ENCODE assay signal across 13 cellular contexts in the genomic region with DNA sequence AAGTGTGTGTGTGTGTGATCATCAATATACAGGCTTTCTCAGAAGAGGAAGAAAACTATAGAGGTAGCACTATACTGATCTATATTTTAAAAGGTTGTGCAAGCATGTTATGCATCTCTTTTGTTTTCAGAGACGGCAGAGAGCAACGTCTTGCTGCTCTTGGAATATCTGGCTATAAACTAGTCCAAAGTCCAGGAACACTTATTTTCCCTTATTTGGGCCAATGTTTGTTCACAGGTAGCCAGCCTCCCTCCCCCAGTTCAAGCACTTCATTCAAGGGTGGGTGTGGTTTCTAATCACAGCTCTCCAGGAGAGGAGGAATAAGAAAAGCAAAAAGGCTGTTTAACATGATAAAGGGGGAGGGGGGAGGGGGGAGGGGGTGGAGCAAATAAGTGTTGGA. TPM values are rescaled to one million over a fixed set of nuclear protein-coding genes. Genes with fewer than 3 reads are reported as not detected.
A peak's percentile ranks its signal among the peaks of the same experiment; 100 is the strongest.
DNase-seq lines count a peak whose midpoint lies in the region; ATAC-seq and TF ChIP-seq lines count a peak whose summit lies in the region.
"Had no signal": no experiment of that assay in that cellular context is flagged by ENCODE, and none has a peak within 500 bp of the region (broad histone marks: within the 10 kb centered on the region; RNA-seq: fewer than 3 reads in every experiment).

No MANE protein-coding gene starts in this region.

- H3K4me1 Mint-ChIP-seq in MCF 10A (ENCODE audit: insufficient read depth, unreplicated experiment) = peaks cover 8% of the 10 kb centered on the region

- H3K4me3 ChIP-seq in HUES6 (ENCODE audit: low read depth, low read length) (peak overlapping the region; percentile 56), SK-N-MC (peak overlapping the region; percentile 68), liver (ENCODE audit: low read depth in 1 of 3, low read length in 3 of 3) (peak overlapping the region in 1 of 3 donors; percentile 92), vagina (no peak overlapping the region)

- ATAC-seq in GM18861 (IDR thresholded peaks at IDR 0.05; ENCODE audit: unreplicated experiment) = no peak

- peaks cover 63% of the 10 kb centered on the region for H3K4me1 ChIP-seq in HUES6 (ENCODE audit: control insufficient read depth, insufficient read depth, low read length)
- peaks cover 3 to 61% (median 44%) of the 10 kb centered on the region in 4 donors for H3K4me1 ChIP-seq in liver (ENCODE audit: control insufficient read depth in 4 of 4, insufficient read depth in 4 of 4, low read length in 3 of 4)
- H3K4me1 ChIP-seq in vagina = peaks cover 23% of the 10 kb centered on the region

- peak overlapping the region; percentile 95 for H3K27ac ChIP-seq in 22Rv1
- peak overlapping the region; percentile 71; the same call in 1 of the 2 replicates for H3K27ac ChIP-seq in HUES6 (ENCODE audit: low read depth, low read length)
- H3K27ac ChIP-seq in SK-N-MC = peak overlapping the region; percentile 75
- peak overlapping the region; percentile 16 to 41 for H3K27ac ChIP-seq in liver (ENCODE audit: low read depth in 1 of 2, low read length in 2 of 2)
- H3K27ac ChIP-seq in vagina = no peak overlapping the region

- no peak overlapping the region for H3K4me3 Mint-ChIP-seq in MCF 10A (ENCODE audit: unreplicated experiment)

- TF ChIP-seq POLR2A in vagina (IDR thresholded peaks at IDR 0.05) = no peak

- H3K36me3 ChIP-seq in HUES6 (ENCODE audit: control insufficient read depth, insufficient read depth, low read length) (peaks cover 66% of the 10 kb centered on the region), SK-N-MC (ENCODE audit: insufficient read depth, low read length) (peaks cover 6% of the 10 kb centered on the region; the same call in 1 of the 2 replicates), liver (ENCODE audit: control insufficient read depth in 4 of 4, insufficient read depth in 3 of 4, low read depth in 1 of 4, low read length in 3 of 4) (peaks cover under 1 to 12% (median 3%) of the 10 kb centered on the region in 4 donors), vagina (no peaks in the 10 kb centered on the region)

- H3K9ac ChIP-seq in HUES6 (ENCODE audit: low read length) = peak overlapping the region; percentile 58
- peak overlapping the region; percentile 32 for H3K9ac ChIP-seq in SK-N-MC (ENCODE audit: insufficient read length)
- no peak overlapping the region for H3K9ac ChIP-seq in liver (ENCODE audit: low read depth in 1 of 2, low read length in 2 of 2)

- 34% methylated on average over 2 of the region's 2 CpGs for WGBS in liver

- no peaks in the 10 kb centered on the region for H3K9me3 Mint-ChIP-seq in MCF 10A (ENCODE audit: unreplicated experiment)

- TF ChIP-seq RAD21 in liver (IDR thresholded peaks at IDR 0.05) = peak; percentile 36 to 51

- no peaks in the 10 kb centered on the region for H3K27me3 Mint-ChIP-seq in MCF 10A (ENCODE audit: insufficient read depth, unreplicated experiment)

- H3K27me3 ChIP-seq in HUES6 (ENCODE audit: control insufficient read depth, insufficient read depth, low read length) = peaks cover 33% of the 10 kb centered on the region; the same call in 1 of the 2 replicates
- H3K27me3 ChIP-seq in liver (ENCODE audit: control insufficient read depth in 4 of 4, insufficient read depth in 4 of 4, low read length in 3 of 4) = no peaks in the 10 kb centered on the region
- H3K27me3 ChIP-seq in vagina = no peaks in the 10 kb centered on the region

- H3K27ac Mint-ChIP-seq in MCF 10A (ENCODE audit: low read depth, unreplicated experiment) = no peak overlapping the region

- BruUV-seq in MCF 10A (replicated peaks; lab: Mats Ljungman, UMichigan) = no TSS peak

- TF ChIP-seq CTCF in 22Rv1 (IDR thresholded peaks at IDR 0.05) (no peak), liver (IDR thresholded peaks at IDR 0.05; ENCODE audit: low read depth, low read length, missing input control) (no peak), MCF 10A (IDR thresholded peaks at IDR 0.05; ENCODE audit: unreplicated experiment) (no peak), vagina (IDR thresholded peaks at IDR 0.05) (no peak)

- H3K36me3 Mint-ChIP-seq in MCF 10A (ENCODE audit: insufficient read depth, unreplicated experiment) = peaks cover 5% of the 10 kb centered on the region

- intact Hi-C loops in MCF 10A (cut with micrococcal nuclease) = loop anchor here (10.0 kb wide), 1 partner anchor 79 kb away; no protein-coding TSS in a partner anchor
- intact Hi-C loops in vagina (cut with DNase I) = loop anchor here (10.0 kb wide), 1 partner anchor 141 kb away; the partner anchor contains the start of gene METTL21A

- H3K9me3 ChIP-seq in HUES6 (ENCODE audit: control insufficient read depth, insufficient read depth, low read depth, low read length) (no peaks in the 10 kb centered on the region), SK-N-MC (ENCODE audit: low read depth, low read length) (no peaks in the 10 kb centered on the region), liver (ENCODE audit: control insufficient read depth in 4 of 4, low read length in 3 of 4) (no peaks in the 10 kb centered on the region), vagina (no peaks in the 10 kb centered on the region)

- CTCF ChIA-PET in MCF 10A (lab: Yijun Ruan, JAX) = interaction anchor here (0.6 to 2.5 kb wide), 3 partner anchors 20 to 275 kb away, joined by 4 to 15 read pairs (median 12); no protein-coding TSS in a partner anchor

- no peak for DNase-seq in SK-N-MC (ENCODE audit: low read depth, low spot score)
- no peak for DNase-seq in GDM1 (lab: John Stamatoyannopoulos, UW)
- DNase-seq in MCF 10A (ENCODE audit: unreplicated experiment) = no peak
- no peak for DNase-seq in vagina (ENCODE audit: extremely low spot score in 2 of 2)
- DNase-seq: activated CD4-positive, alpha-beta T cell treated with anti-CD3 and anti-CD28 coated beads for 4 hours; activated effector memory CD4-positive, alpha-beta T cell treated with anti-CD3 and anti-CD28 coated beads, Interleukin-2, amount 50 U/mL, for 16 hours; IMR-90; NCI-H524; stimulated activated CD4-positive, alpha-beta T cell treated with anti-CD3 and anti-CD28 coated beads, Interleukin-2, amount 100 ng/mL, for 48 hours had no signal

- POLR2A ChIA-PET in MCF 10A (lab: Yijun Ruan, JAX) = interaction anchor here (1.2 kb wide), 1 partner anchor 259 kb away, joined by 4 read pairs; the partner anchor contains the start of gene PLEKHM3

TF ChIP-seq in liver, 16 proteins besides CTCF, POLR2A, EP300 and RAD21 (continues in another document):
- TF ChIP-seq YY1 (IDR thresholded peaks at IDR 0.05) (no peak), HNF4G (IDR thresholded peaks at IDR 0.05) (peak; percentile 77), GABPA (IDR thresholded peaks at IDR 0.05 in 1 of 2, conservative IDR thresholded peaks at IDR 0.05 in 1 of 2) (no peak), JUND (IDR thresholded peaks at IDR 0.05) (peak in 1 of 2 donors; percentile 41), EGR1 (IDR thresholded peaks at IDR 0.05; ENCODE audit: low read depth in 2 of 2) (no peak), HNF4A (conservative IDR thresholded peaks at IDR 0.05) (peak; percentile 89 to 90), RXRA (IDR thresholded peaks at IDR 0.05) (peak; percentile 43 to 66), FOXA2 (IDR thresholded peaks at IDR 0.05) (peak; percentile 23), TAF1 (conservative IDR thresholded peaks at IDR 0.05) (peak; percentile 24), SP1 (IDR thresholded peaks at IDR 0.05) (peak; percentile 61), MAX (IDR thresholded peaks at IDR 0.05) (no peak), FOXA1 (IDR thresholded peaks at IDR 0.05) (no peak), NR2F2 (IDR thresholded peaks at IDR 0.05) (no peak)
- TF ChIP-seq, protein P1, sequence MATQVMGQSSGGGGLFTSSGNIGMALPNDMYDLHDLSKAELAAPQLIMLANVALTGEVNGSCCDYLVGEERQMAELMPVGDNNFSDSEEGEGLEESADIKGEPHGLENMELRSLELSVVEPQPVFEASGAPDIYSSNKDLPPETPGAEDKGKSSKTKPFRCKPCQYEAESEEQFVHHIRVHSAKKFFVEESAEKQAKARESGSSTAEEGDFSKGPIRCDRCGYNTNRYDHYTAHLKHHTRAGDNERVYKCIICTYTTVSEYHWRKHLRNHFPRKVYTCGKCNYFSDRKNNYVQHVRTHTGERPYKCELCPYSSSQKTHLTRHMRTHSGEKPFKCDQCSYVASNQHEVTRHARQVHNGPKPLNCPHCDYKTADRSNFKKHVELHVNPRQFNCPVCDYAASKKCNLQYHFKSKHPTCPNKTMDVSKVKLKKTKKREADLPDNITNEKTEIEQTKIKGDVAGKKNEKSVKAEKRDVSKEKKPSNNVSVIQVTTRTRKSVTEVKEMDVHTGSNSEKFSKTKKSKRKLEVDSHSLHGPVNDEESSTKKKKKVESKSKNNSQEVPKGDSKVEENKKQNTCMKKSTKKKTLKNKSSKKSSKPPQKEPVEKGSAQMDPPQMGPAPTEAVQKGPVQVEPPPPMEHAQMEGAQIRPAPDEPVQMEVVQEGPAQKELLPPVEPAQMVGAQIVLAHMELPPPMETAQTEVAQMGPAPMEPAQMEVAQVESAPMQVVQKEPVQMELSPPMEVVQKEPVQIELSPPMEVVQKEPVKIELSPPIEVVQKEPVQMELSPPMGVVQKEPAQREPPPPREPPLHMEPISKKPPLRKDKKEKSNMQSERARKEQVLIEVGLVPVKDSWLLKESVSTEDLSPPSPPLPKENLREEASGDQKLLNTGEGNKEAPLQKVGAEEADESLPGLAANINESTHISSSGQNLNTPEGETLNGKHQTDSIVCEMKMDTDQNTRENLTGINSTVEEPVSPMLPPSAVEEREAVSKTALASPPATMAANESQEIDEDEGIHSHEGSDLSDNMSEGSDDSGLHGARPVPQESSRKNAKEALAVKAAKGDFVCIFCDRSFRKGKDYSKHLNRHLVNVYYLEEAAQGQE (IDR thresholded peaks at IDR 0.05) = peak; percentile 28
- TF ChIP-seq, protein P2, sequence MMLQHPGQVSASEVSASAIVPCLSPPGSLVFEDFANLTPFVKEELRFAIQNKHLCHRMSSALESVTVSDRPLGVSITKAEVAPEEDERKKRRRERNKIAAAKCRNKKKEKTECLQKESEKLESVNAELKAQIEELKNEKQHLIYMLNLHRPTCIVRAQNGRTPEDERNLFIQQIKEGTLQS (IDR thresholded peaks at IDR 0.05) = no peak

RNA-seq across cellular contexts. Expression of gene FZD5, which starts 4.2 kb away (rescaled TPM):
- total RNA-seq in liver = 10 to 100 TPM; 31.0 to 31.1 TPM
- 10 to 100 TPM; 14.7 to 23.1 TPM for polyA plus RNA-seq in liver
- total RNA-seq in MCF 10A (2022) = 2.6 and 4.3 TPM in 2 replicates
- total RNA-seq in vagina = 9.3 TPM

RNA-seq across cellular contexts. Expression of gene CCNYL1, which starts 54.1 kb away (rescaled TPM):
- 1 to 10 TPM; 7.6 to 8.8 TPM for total RNA-seq in liver
- polyA plus RNA-seq in liver = 1 to 10 TPM; 5.8 to 9.3 TPM
- total RNA-seq in MCF 10A (2022) = 19.7 and 23.3 TPM in 2 replicates
- total RNA-seq in vagina = 7.1 TPM

Comparison
In these comparisons a context has a peak if more than half of its experiments do, and no peak if none do; other contexts are left out.
1. H3K4me3 ChIP-seq: peak in HUES6 (single experiment) and SK-N-MC (single experiment); none in vagina (0 of 2).
2. H3K9ac ChIP-seq: peak in HUES6 (single experiment) and SK-N-MC (single experiment); none in liver (0 of 2).